13 cellular contexts compared by ENCODE assay signal in genomic region chr6:7730852-7731251, GRCh38. TPM values are rescaled to one million over a fixed set of nuclear protein-coding genes. Genes with fewer than 3 reads are reported as not detected.
DNase-seq lines count a peak whose midpoint lies in the region; ATAC-seq lines count a peak whose summit lies in the region.
"Had no signal": no experiment of that assay in that cellular context is flagged by ENCODE, and none has a peak within 500 bp of the region (broad histone marks: within the 10 kb centered on the region; RNA-seq: fewer than 3 reads in every experiment).

No MANE protein-coding gene starts in this region.

- H3K27me3 ChIP-seq in SJSA1 (replicated peaks), result peaks cover 11% of the 10 kb centered on the region
- H3K27me3 ChIP-seq in skeletal muscle satellite cell (ENCODE audit: control insufficient read depth, insufficient read depth, low read length), result peaks cover 28% of the 10 kb centered on the region

- ATAC-seq in GM21717 (IDR thresholded peaks at IDR 0.05; ENCODE audit: unreplicated experiment) (no peak), HG03342 (IDR thresholded peaks at IDR 0.05; ENCODE audit: unreplicated experiment) (no peak)
- ATAC-seq: HCT116, heart right ventricle had no signal

- H3K27ac Mint-ChIP-seq in activated T-helper 2 cell treated with anti-CD3 and anti-CD28 coated beads, Interferon-gamma antibody, Interleukin-2, Interleukin-4, amounts not matched to agents 10 μg/mL and 5 μg/mL and 100 μg/mL, durations not matched to agents 14 hours and 24 hours and 36 hours, result no peak overlapping the region
- H3K27ac Mint-ChIP-seq: stimulated activated naive B cell treated with anti-CD40 and anti-IgM and Interleukin-4, amounts not matched to agents 10 μg/mL and 1 μg/mL and 100 μg/mL, for 72 hours; T-helper 2 cell treated with Interferon-gamma antibody and Interleukin-4, amounts not matched to agents 5 μg/mL and 100 μg/mL, for 36 hours had no signal

- no peaks in the 10 kb centered on the region for H3K9me3 Mint-ChIP-seq in activated T-helper 2 cell treated with anti-CD3 and anti-CD28 coated beads, Interferon-gamma antibody, Interleukin-2, Interleukin-4, amounts not matched to agents 10 μg/mL and 5 μg/mL and 100 μg/mL, durations not matched to agents 14 hours and 24 hours and 36 hours
- H3K9me3 Mint-ChIP-seq: stimulated activated naive B cell treated with anti-CD40 and anti-IgM and Interleukin-4, amounts not matched to agents 10 μg/mL and 1 μg/mL and 100 μg/mL, for 72 hours; T-helper 2 cell treated with Interferon-gamma antibody and Interleukin-4, amounts not matched to agents 5 μg/mL and 100 μg/mL, for 36 hours had no signal

- H3K4me2 ChIP-seq in skeletal muscle satellite cell (ENCODE audit: low read length), result peak overlapping the region; percentile 45

- no peaks in the 10 kb centered on the region for H3K9me3 ChIP-seq in SJSA1 (replicated peaks)
- no peaks in the 10 kb centered on the region for H3K9me3 ChIP-seq in skeletal muscle satellite cell (replicated peaks; ENCODE audit: low read length)
- H3K9me3 ChIP-seq: heart right ventricle had no signal

- H3K4me3 Mint-ChIP-seq in activated T-helper 2 cell treated with anti-CD3 and anti-CD28 coated beads, Interferon-gamma antibody, Interleukin-2, Interleukin-4, amounts not matched to agents 10 μg/mL and 5 μg/mL and 100 μg/mL, durations not matched to agents 14 hours and 24 hours and 36 hours (ENCODE audit: low read depth), result no peak overlapping the region
- H3K4me3 Mint-ChIP-seq: stimulated activated naive B cell treated with anti-CD40 and anti-IgM and Interleukin-4, amounts not matched to agents 10 μg/mL and 1 μg/mL and 100 μg/mL, for 72 hours; T-helper 2 cell treated with Interferon-gamma antibody and Interleukin-4, amounts not matched to agents 5 μg/mL and 100 μg/mL, for 36 hours had no signal

- H3K36me3 ChIP-seq in SJSA1, result no peaks in the 10 kb centered on the region
- H3K36me3 ChIP-seq in skeletal muscle satellite cell (ENCODE audit: insufficient read depth, low read length), result no peaks in the 10 kb centered on the region
- H3K36me3 ChIP-seq: heart right ventricle had no signal

- intact Hi-C loops in activated T-helper 2 cell treated with anti-CD3 and anti-CD28 coated beads, Interferon-gamma antibody, Interleukin-2, Interleukin-4, amounts not matched to agents 10 μg/mL and 5 μg/mL and 100 μg/mL, durations not matched to agents 14 hours and 24 hours and 36 hours (cut with micrococcal nuclease), result no loop called here

- peaks cover 73% of the 10 kb centered on the region for H3K27me3 Mint-ChIP-seq in activated T-helper 2 cell treated with anti-CD3 and anti-CD28 coated beads, Interferon-gamma antibody, Interleukin-2, Interleukin-4, amounts not matched to agents 10 μg/mL and 5 μg/mL and 100 μg/mL, durations not matched to agents 14 hours and 24 hours and 36 hours (ENCODE audit: low read depth)

- H3K4me1 Mint-ChIP-seq in activated T-helper 2 cell treated with anti-CD3 and anti-CD28 coated beads, Interferon-gamma antibody, Interleukin-2, Interleukin-4, amounts not matched to agents 10 μg/mL and 5 μg/mL and 100 μg/mL, durations not matched to agents 14 hours and 24 hours and 36 hours (ENCODE audit: low read depth), result peaks cover 19% of the 10 kb centered on the region

- H3K36me3 Mint-ChIP-seq in activated T-helper 2 cell treated with anti-CD3 and anti-CD28 coated beads, Interferon-gamma antibody, Interleukin-2, Interleukin-4, amounts not matched to agents 10 μg/mL and 5 μg/mL and 100 μg/mL, durations not matched to agents 14 hours and 24 hours and 36 hours (ENCODE audit: low read depth), result no peaks in the 10 kb centered on the region

- H3K4me3 ChIP-seq in SJSA1 (no peak overlapping the region), skeletal muscle satellite cell (ENCODE audit: low read length) (no peak overlapping the region)
- H3K4me3 ChIP-seq: heart right ventricle had no signal

- DNase-seq in GM04503 (ENCODE audit: low read depth) (peak; percentile 82), SJSA1 (ENCODE audit: low read depth in 1 of 2, low spot score in 2 of 2) (peak; percentile 86 to 92), fibroblast of peridontal ligament (ENCODE audit: extremely low read depth) (peak; percentile 72)
- no peak for DNase-seq in activated T-helper 2 cell treated with anti-CD3 and anti-CD28 coated beads, Interferon-gamma antibody, Interleukin-2, Interleukin-4, amounts not matched to agents 10 μg/mL and 5 μg/mL and 100 μg/mL, durations not matched to agents 14 hours and 24 hours and 36 hours (ENCODE audit: low spot score)
- DNase-seq: activated CD8-positive, alpha-beta memory T cell treated with anti-CD3 and anti-CD28 coated beads, Interleukin-2, amount 50 U/mL, for 4 hours; heart right ventricle; NCI-H69; stimulated activated naive B cell treated with anti-CD40 and anti-IgM and Interleukin-4, amounts not matched to agents 10 μg/mL and 1 μg/mL and 100 μg/mL, for 72 hours had no signal

- H3K9ac ChIP-seq in skeletal muscle satellite cell (ENCODE audit: low read depth, low read length), result no peak overlapping the region

- peak overlapping the region; percentile 75 for H3K27ac ChIP-seq in SJSA1
- H3K27ac ChIP-seq: heart right ventricle had no signal

- peaks cover 47% of the 10 kb centered on the region for H3K4me1 ChIP-seq in SJSA1 (replicated peaks)
- H3K4me1 ChIP-seq in skeletal muscle satellite cell (ENCODE audit: control insufficient read depth, insufficient read depth, low read length), result peaks cover 39% of the 10 kb centered on the region

RNA-seq across cellular contexts. Expression of gene BMP6, which starts 5.0 kb away (rescaled TPM):
- 1.4 and 1.7 TPM in 2 replicates for total RNA-seq in SJSA1 (2014; rRNA removed; shearing (Covaris generic))
- 5.3 and 8.7 TPM in 2 replicates for total RNA-seq in skeletal muscle satellite cell (2012; rRNA removed)
- 0.78 and 1.1 TPM in 2 replicates for total RNA-seq in activated T-helper 2 cell treated with anti-CD3 and anti-CD28 coated beads, Interferon-gamma antibody, Interleukin-2, Interleukin-4, amounts not matched to agents 10 μg/mL and 5 μg/mL and 100 μg/mL, durations not matched to agents 14 hours and 24 hours and 36 hours
